ENCODE assay signal across 34 cellular contexts in the genomic region with DNA sequence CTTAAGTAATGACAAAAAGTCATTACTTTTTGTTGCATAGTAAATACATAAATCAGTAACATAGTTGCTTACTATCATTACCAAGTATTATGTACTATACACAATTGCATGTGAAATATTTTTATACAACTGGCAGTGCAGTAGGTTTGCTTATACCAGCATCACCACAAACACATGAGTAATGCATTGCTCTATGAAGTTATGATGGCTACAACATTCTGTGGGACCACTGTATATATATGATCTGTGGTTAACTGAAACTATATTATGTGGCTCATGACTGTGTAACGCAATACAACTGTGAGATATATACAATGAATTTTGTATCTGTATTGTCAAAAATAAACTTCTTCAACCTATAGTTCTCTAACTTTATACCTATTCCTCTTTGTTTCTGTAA.
"Had no signal": no experiment of that assay in that cellular context is flagged by ENCODE, and none has a peak within 500 bp of the region (broad histone marks: within the 10 kb centered on the region; RNA-seq: fewer than 3 reads in every experiment).

No MANE protein-coding gene starts in this region.

- H3K27me3 ChIP-seq: adrenal gland, body of pancreas, brain microvascular endothelial cell, breast epithelium had no signal

- H3K4me3 ChIP-seq: adrenal gland, body of pancreas, breast epithelium had no signal

- DNase-seq: activated B cell treated with CpG ODN at 0.5 μM for 24 hours; activated CD4-positive, alpha-beta memory T cell treated with anti-CD3 and anti-CD28 coated beads for 36 hours; activated CD4-positive, alpha-beta T cell treated with anti-CD3 and anti-CD28 coated beads for 4 hours; activated CD4-positive, alpha-beta T cell treated with anti-CD3 and anti-CD28 coated beads, Interleukin-2, amount 10 ng/mL, durations not matched to agents 24 days and 14 days; activated CD4-positive, alpha-beta T cell treated with anti-CD3 and anti-CD28 coated beads, Interleukin-2, amount 50 U/mL, for 1 hour; activated CD4-positive, alpha-beta T cell treated with anti-CD3 and anti-CD28 coated beads, Interleukin-2, amount 50 U/mL, for 4 hours; activated CD4-positive, CD25-positive, alpha-beta regulatory T cell treated with anti-CD3 and anti-CD28 coated beads, Interleukin-2, amount 50 U/mL, for 72 hours; activated CD8-positive, alpha-beta memory T cell treated with anti-CD3 and anti-CD28 coated beads, Interleukin-2, amount 50 U/mL, for 4 hours; activated CD8-positive, alpha-beta T cell treated with anti-CD3 and anti-CD28 coated beads for 36 hours; activated effector memory CD4-positive, alpha-beta T cell treated with anti-CD3 and anti-CD28 coated beads, Interleukin-2, amount 50 U/mL, for 16 hours; activated gamma-delta T cell treated with Interleukin-2 at 50 U/mL for 16 hours; activated naive CD4-positive, alpha-beta T cell; activated naive CD4-positive, alpha-beta T cell treated with anti-CD3 and anti-CD28 coated beads for 36 hours; activated naive CD4-positive, alpha-beta T cell treated with anti-CD3 and anti-CD28 coated beads, Interleukin-2, amount 50 U/mL, for 16 hours; activated naive CD8-positive, alpha-beta T cell treated with anti-CD3 and anti-CD28 coated beads for 36 hours; activated T-cell treated with anti-CD3 and anti-CD28 coated beads for 4 hours; activated T-cell treated with anti-CD3 and anti-CD28 coated beads, Interleukin-2, amount 50 U/mL, for 1 hour; activated T-cell treated with anti-CD3 and anti-CD28 coated beads, Interleukin-2, amount 50 U/mL, for 4 hours; activated T-cell treated with anti-CD3 and anti-CD28 coated beads, Interleukin-2, amount 50 U/mL, for 72 hours; adrenal gland; amygdala; anterior cingulate cortex; body of pancreas; brain microvascular endothelial cell; central memory CD4-positive, alpha-beta T cell; T-helper 1 cell; T-helper 2 cell; T-helper 9 cell had no signal

- H3K9me3 ChIP-seq: adrenal gland, body of pancreas, breast epithelium had no signal

- H3K27ac ChIP-seq: adrenal gland, body of pancreas, brain microvascular endothelial cell, breast epithelium, VCaP had no signal

- FAIRE-seq: astrocyte, TTC549 had no signal

- ATAC-seq: activated CD8-positive, alpha-beta T cell treated with anti-CD3 and anti-CD28 coated beads for 36 hours; activated naive CD4-positive, alpha-beta T cell treated with anti-CD3 and anti-CD28 coated beads, Interleukin-2, amount 50 U/mL, for 72 hours; activated T-cell treated with anti-CD3 and anti-CD28 coated beads, Interleukin-2, amount 50 U/mL, for 4 hours; activated T-cell treated with anti-CD3 and anti-CD28 coated beads, Interleukin-2, amount 50 U/mL, for 72 hours; activated T-helper 17 cell treated with anti-CD3 and anti-CD28 coated beads, Interleukin-2, amount 50 U/mL, for 72 hours; body of pancreas had no signal
